ENCODE assay signal across 9 cellular contexts in the genomic region with DNA sequence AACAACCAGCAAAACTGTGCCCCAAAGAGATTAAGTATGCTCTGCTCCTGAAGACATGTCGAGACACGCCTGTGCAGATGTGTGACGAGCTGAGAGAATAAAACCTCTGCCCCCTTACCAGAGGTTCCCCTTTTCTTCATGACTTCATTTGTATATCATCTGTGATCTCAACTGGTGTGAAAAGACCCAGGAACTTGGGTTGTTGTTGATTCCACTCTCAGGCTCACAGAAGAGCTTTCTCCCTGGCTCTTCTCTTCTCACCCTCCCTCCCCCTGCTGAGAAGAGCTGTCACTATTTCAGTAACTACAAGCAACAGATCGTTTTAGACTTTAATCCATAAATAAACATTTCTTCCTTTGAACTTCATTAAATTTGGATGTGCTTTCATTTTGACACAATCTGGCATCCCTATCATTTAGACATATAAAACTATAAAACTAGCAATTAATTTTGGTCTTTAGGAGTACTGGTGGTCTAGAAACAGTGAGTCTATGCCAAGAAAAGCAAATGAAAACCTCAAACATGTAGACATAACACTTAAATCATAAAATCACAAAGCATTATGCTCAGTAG.
A peak's percentile ranks its signal among the peaks of the same experiment; 100 is the strongest.
DNase-seq lines count a peak whose midpoint lies in the region; ATAC-seq lines count a peak whose summit lies in the region.
"Had no signal": no experiment of that assay in that cellular context is flagged by ENCODE, and none has a peak within 500 bp of the region (broad histone marks: within the 10 kb centered on the region; RNA-seq: fewer than 3 reads in every experiment).

No MANE protein-coding gene starts in this region.

- peaks cover 7% of the 10 kb centered on the region for H3K9me3 Mint-ChIP-seq in activated naive CD8-positive, alpha-beta T cell treated with anti-CD3 and anti-CD28 coated beads, Interleukin-2, amount 50 U/mL, for 24 hours

- peak; percentile 57 for DNase-seq in NOMO-1 treated with DMSO at 0.1 percent for 48 hours (lab: John Stamatoyannopoulos, UW; ENCODE audit: unreplicated experiment)
- DNase-seq in renal cortical epithelial cell (ENCODE audit: low read depth) = peak; percentile 3
- DNase-seq in activated naive CD8-positive, alpha-beta T cell treated with anti-CD3 and anti-CD28 coated beads, Interleukin-2, amount 50 U/mL, for 24 hours = no peak
- no peak for DNase-seq in HuH-7 (ENCODE audit: low spot score)
- no peak for DNase-seq in GM19240 (ENCODE audit: insufficient read length, low spot score)
- no peak for DNase-seq in HCEC 1CT
- DNase-seq: dermis blood vessel endothelial cell had no signal

- no peak overlapping the region for H3K4me3 Mint-ChIP-seq in activated naive CD8-positive, alpha-beta T cell treated with anti-CD3 and anti-CD28 coated beads, Interleukin-2, amount 50 U/mL, for 24 hours

- H3K4me1 Mint-ChIP-seq in activated naive CD8-positive, alpha-beta T cell treated with anti-CD3 and anti-CD28 coated beads, Interleukin-2, amount 50 U/mL, for 24 hours = no peaks in the 10 kb centered on the region

- H3K27ac Mint-ChIP-seq in activated naive CD8-positive, alpha-beta T cell treated with anti-CD3 and anti-CD28 coated beads, Interleukin-2, amount 50 U/mL, for 24 hours = no peak overlapping the region

- H3K27me3 Mint-ChIP-seq in activated naive CD8-positive, alpha-beta T cell treated with anti-CD3 and anti-CD28 coated beads, Interleukin-2, amount 50 U/mL, for 24 hours = no peaks in the 10 kb centered on the region

- no peaks in the 10 kb centered on the region for H3K36me3 Mint-ChIP-seq in activated naive CD8-positive, alpha-beta T cell treated with anti-CD3 and anti-CD28 coated beads, Interleukin-2, amount 50 U/mL, for 24 hours (ENCODE audit: low read depth)

- ATAC-seq in GM19035 (IDR thresholded peaks at IDR 0.05; ENCODE audit: unreplicated experiment) (peak; percentile 82), HG02938 (IDR thresholded peaks at IDR 0.05; ENCODE audit: unreplicated experiment) (peak; percentile 87)
- ATAC-seq in activated naive CD8-positive, alpha-beta T cell treated with anti-CD3 and anti-CD28 coated beads, Interleukin-2, amount 50 U/mL, for 24 hours = no peak

Comparison
In these comparisons a context has a peak if more than half of its experiments do, and no peak if none do; other contexts are left out.
1. DNase-seq: peak in NOMO-1 treated with DMSO at 0.1 percent for 48 hours (single experiment) and renal cortical epithelial cell (single experiment); none in activated naive CD8-positive, alpha-beta T cell treated with anti-CD3 and anti-CD28 coated beads, Interleukin-2, amount 50 U/mL, for 24 hours (single experiment), HuH-7 (single experiment), GM19240 (single experiment) and HCEC 1CT (single experiment).